8 cellular contexts compared by ENCODE assay signal in genomic region chrX:49001521-49002090, GRCh38. TPM values are rescaled to one million over a fixed set of nuclear protein-coding genes. Genes with fewer than 3 reads are reported as not detected.
DNase-seq lines count a peak whose midpoint lies in the region; ATAC-seq, FAIRE-seq and TF ChIP-seq lines count a peak whose summit lies in the region.

No MANE protein-coding gene starts in this region.

- no peak for FAIRE-seq in pancreas (lab: Jason Lieb, UNC)

- H3K4me1 ChIP-seq in Peyer's patch = peaks cover 0 to 7% (median 0%) of the 10 kb centered on the region in 4 donors
- H3K4me1 ChIP-seq in pancreas = no peaks in the 10 kb centered on the region
- H3K4me1 ChIP-seq in upper lobe of left lung = peaks cover 0 to 9% (median 4%) of the 10 kb centered on the region in 4 donors

- intact Hi-C loops in activated naive CD4-positive, alpha-beta T cell treated with anti-CD3 and anti-CD28 coated beads for 36 hours (cut with micrococcal nuclease) = loop anchor here (1.0 to 5.0 kb wide), 5 partner anchors 42 to 265 kb away; partner anchors contain the start of genes PQBP1, SLC35A2, TFE3 and TIMM17B
- intact Hi-C loops in pancreas (cut with DNase I) = no loop called here

- H3K9me3 Mint-ChIP-seq in activated naive CD4-positive, alpha-beta T cell treated with anti-CD3 and anti-CD28 coated beads for 36 hours = no peaks in the 10 kb centered on the region

- peak overlapping the region; percentile 99 for H3K4me3 Mint-ChIP-seq in activated naive CD4-positive, alpha-beta T cell treated with anti-CD3 and anti-CD28 coated beads for 36 hours

- no peaks in the 10 kb centered on the region for H3K27me3 Mint-ChIP-seq in activated naive CD4-positive, alpha-beta T cell treated with anti-CD3 and anti-CD28 coated beads for 36 hours (ENCODE audit: low read depth)

- H3K27me3 ChIP-seq in Peyer's patch (no peaks in the 10 kb centered on the region), pancreas (no peaks in the 10 kb centered on the region), upper lobe of left lung (no peaks in the 10 kb centered on the region)

- peak; percentile 35 for DNase-seq in AG08395 (ENCODE audit: low spot score)
- DNase-seq in Peyer's patch = peak in 2 of 3 donors; percentile 28 to 53
- DNase-seq in activated naive CD4-positive, alpha-beta T cell treated with anti-CD3 and anti-CD28 coated beads for 36 hours = peak; percentile 63
- DNase-seq in glomerular endothelial cell (ENCODE audit: extremely low read depth, low read depth, low spot score) = peak; percentile 27
- peak in 2 of 6 donors; percentile 13 to 15 for DNase-seq in pancreas
- peak in 1 of 2 donors; percentile 32 for DNase-seq in upper lobe of left lung

- peak overlapping the region; percentile 78 to 90 (median 82) for H3K27ac ChIP-seq in Peyer's patch
- H3K27ac ChIP-seq in pancreas = peak overlapping the region in 3 of 4 donors; percentile 72 to 87 (median 86)
- peak overlapping the region; percentile 81 to 92 (median 86) for H3K27ac ChIP-seq in upper lobe of left lung

- WGBS in pancreas, 2 donors = 1 to 31% methylated on average over 17 of the region's 17 CpGs
- WGBS in upper lobe of left lung, 2 donors = 4 to 47% methylated on average over 12 to 17 of the region's 17 CpGs

- H3K36me3 ChIP-seq in Peyer's patch (peaks cover 0 to 18% (median 0%) of the 10 kb centered on the region in 3 donors), pancreas (no peaks in the 10 kb centered on the region), upper lobe of left lung (peaks cover 0 to 17% (median 2%) of the 10 kb centered on the region in 4 donors)

- H3K4me1 Mint-ChIP-seq in activated naive CD4-positive, alpha-beta T cell treated with anti-CD3 and anti-CD28 coated beads for 36 hours (ENCODE audit: low read depth) = peaks cover 43% of the 10 kb centered on the region

- ATAC-seq in GM18873 (IDR thresholded peaks at IDR 0.05; ENCODE audit: low FRiP score, unreplicated experiment) (peak; percentile 14), HG03342 (IDR thresholded peaks at IDR 0.05; ENCODE audit: unreplicated experiment) (peak; percentile 36), pancreas (peak; percentile 13 to 38 (median 22)), upper lobe of left lung (ENCODE audit: low FRiP score in 2 of 2) (peak; percentile 15 to 60)

- H3K4me3 ChIP-seq in Peyer's patch (peak overlapping the region; percentile 57 to 72 (median 70)), pancreas (peak overlapping the region; percentile 33 to 63 (median 53)), upper lobe of left lung (peak overlapping the region; percentile 15 to 72 (median 58))

- TF ChIP-seq POLR2A in Peyer's patch (IDR thresholded peaks at IDR 0.05) = no peak
- TF ChIP-seq POLR2A in upper lobe of left lung (IDR thresholded peaks at IDR 0.05) = no peak

- no peak for TF ChIP-seq CTCF in Peyer's patch (IDR thresholded peaks at IDR 0.05)
- TF ChIP-seq CTCF in pancreas (IDR thresholded peaks at IDR 0.05) = no peak
- no peak for TF ChIP-seq CTCF in upper lobe of left lung (IDR thresholded peaks at IDR 0.05)

- CTCF ChIA-PET in activated naive CD4-positive, alpha-beta T cell treated with anti-CD3 and anti-CD28 coated beads for 36 hours (lab: Charles Lee) = interaction anchor here (0.6 to 1.1 kb wide), 2 partner anchors 30 to 89 kb away, joined by 3 to 4 read pairs; partner anchors contain the start of gene KCND1

- H3K9me3 ChIP-seq in Peyer's patch (no peaks in the 10 kb centered on the region), pancreas (no peaks in the 10 kb centered on the region), upper lobe of left lung (peaks cover 0 to 4% (median 0%) of the 10 kb centered on the region in 4 donors)

- peaks cover 27% of the 10 kb centered on the region for H3K36me3 Mint-ChIP-seq in activated naive CD4-positive, alpha-beta T cell treated with anti-CD3 and anti-CD28 coated beads for 36 hours (ENCODE audit: low read depth)

- no peak for TF ChIP-seq EP300 in upper lobe of left lung (IDR thresholded peaks at IDR 0.05)

- H3K27ac Mint-ChIP-seq in activated naive CD4-positive, alpha-beta T cell treated with anti-CD3 and anti-CD28 coated beads for 36 hours = peak overlapping the region; percentile 97

RNA-seq across cellular contexts. Expression of gene GRIPAP1, which starts 0.5 kb away (rescaled TPM):
- total RNA-seq in Peyer's patch = 100 to 1,000 TPM in 1 of 4 donors, 10 to 100 TPM in 3; 32.4 to 139 (median 70.9) TPM
- 10 to 100 TPM; 64.8 to 73.1 TPM for total RNA-seq in activated naive CD4-positive, alpha-beta T cell treated with anti-CD3 and anti-CD28 coated beads for 36 hours
- 24.4 and 38.2 TPM in 2 replicates for total RNA-seq in glomerular endothelial cell
- 10 to 100 TPM; 12.5 to 26.0 (median 17.2) TPM for total RNA-seq in pancreas
- polyA plus RNA-seq in pancreas = 10 to 100 TPM; 32.2 to 32.7 TPM
- total RNA-seq in upper lobe of left lung = 100 to 1,000 TPM in 1 of 6 donors, 10 to 100 TPM in 5; 37.5 to 140 (median 50.8) TPM

RNA-seq across cellular contexts. Expression of gene KCND1, which starts 30.0 kb away (rescaled TPM):
- total RNA-seq in Peyer's patch = 1 to 10 TPM in 3 of 4 donors, under 1 TPM in 1; 0.35 to 5.8 (median 1.7) TPM
- 1 to 10 TPM; 2.1 to 2.7 TPM for total RNA-seq in activated naive CD4-positive, alpha-beta T cell treated with anti-CD3 and anti-CD28 coated beads for 36 hours
- 0.78 and 1.3 TPM in 2 replicates for total RNA-seq in glomerular endothelial cell
- total RNA-seq in pancreas = 1 to 10 TPM in 2 of 6 donors, under 1 TPM in 4; 0.12 to 1.7 (median 0.68) TPM
- polyA plus RNA-seq in pancreas = 1 to 10 TPM in 1 of 2 donors, under 1 TPM in 1; 0.84 to 1.3 TPM
- 1 to 10 TPM in 3 of 6 donors, under 1 TPM in 3; 0.61 to 3.1 (median 1.2) TPM for total RNA-seq in upper lobe of left lung

RNA-seq across cellular contexts. Expression of gene TFE3, which starts 41.6 kb away (rescaled TPM):
- total RNA-seq in Peyer's patch (10 to 100 TPM; 25.6 to 36.3 (median 32.4) TPM), glomerular endothelial cell (50.1 and 72.2 TPM in 2 replicates), pancreas (10 to 100 TPM in 3 of 6 donors, 1 to 10 TPM in 3; 8.5 to 18.8 (median 11.0) TPM), upper lobe of left lung (10 to 100 TPM; 44.4 to 99.7 (median 72.3) TPM)
- 10 to 100 TPM; 34.7 to 35.5 TPM for total RNA-seq in activated naive CD4-positive, alpha-beta T cell treated with anti-CD3 and anti-CD28 coated beads for 36 hours
- 10 to 100 TPM; 20.1 to 20.6 TPM for polyA plus RNA-seq in pancreas

RNA-seq across cellular contexts. Expression of gene OTUD5, which starts 44.2 kb away (rescaled TPM):
- total RNA-seq in Peyer's patch (10 to 100 TPM; 49.7 to 79.2 (median 71.0) TPM), glomerular endothelial cell (43.6 and 53.3 TPM in 2 replicates), pancreas (10 to 100 TPM; 14.2 to 28.7 (median 17.9) TPM), upper lobe of left lung (100 to 1,000 TPM in 1 of 6 donors, 10 to 100 TPM in 5; 40.1 to 101 (median 49.6) TPM)
- total RNA-seq in activated naive CD4-positive, alpha-beta T cell treated with anti-CD3 and anti-CD28 coated beads for 36 hours = 10 to 100 TPM; 69.1 to 70.5 TPM
- polyA plus RNA-seq in pancreas = 10 to 100 TPM; 32.5 to 34.3 TPM

RNA-seq across cellular contexts. Expression of gene CCDC120, which starts 57.2 kb away (rescaled TPM):
- total RNA-seq in Peyer's patch (10 to 100 TPM in 3 of 4 donors, not detected in 1; 13.8 to 39.1 (median 24.5) TPM), glomerular endothelial cell (2.3 and 5.7 TPM in 2 replicates), pancreas (10 to 100 TPM in 1 of 6 donors, 1 to 10 TPM in 5; 4.5 to 10.6 (median 6.8) TPM), upper lobe of left lung (10 to 100 TPM in 3 of 6 donors, 1 to 10 TPM in 3; 6.0 to 13.5 (median 9.9) TPM)
- total RNA-seq in activated naive CD4-positive, alpha-beta T cell treated with anti-CD3 and anti-CD28 coated beads for 36 hours = 1 to 10 TPM; 2.1 to 2.2 TPM
- 1 to 10 TPM; 7.3 to 8.2 TPM for polyA plus RNA-seq in pancreas
